In the genomic region with DNA sequence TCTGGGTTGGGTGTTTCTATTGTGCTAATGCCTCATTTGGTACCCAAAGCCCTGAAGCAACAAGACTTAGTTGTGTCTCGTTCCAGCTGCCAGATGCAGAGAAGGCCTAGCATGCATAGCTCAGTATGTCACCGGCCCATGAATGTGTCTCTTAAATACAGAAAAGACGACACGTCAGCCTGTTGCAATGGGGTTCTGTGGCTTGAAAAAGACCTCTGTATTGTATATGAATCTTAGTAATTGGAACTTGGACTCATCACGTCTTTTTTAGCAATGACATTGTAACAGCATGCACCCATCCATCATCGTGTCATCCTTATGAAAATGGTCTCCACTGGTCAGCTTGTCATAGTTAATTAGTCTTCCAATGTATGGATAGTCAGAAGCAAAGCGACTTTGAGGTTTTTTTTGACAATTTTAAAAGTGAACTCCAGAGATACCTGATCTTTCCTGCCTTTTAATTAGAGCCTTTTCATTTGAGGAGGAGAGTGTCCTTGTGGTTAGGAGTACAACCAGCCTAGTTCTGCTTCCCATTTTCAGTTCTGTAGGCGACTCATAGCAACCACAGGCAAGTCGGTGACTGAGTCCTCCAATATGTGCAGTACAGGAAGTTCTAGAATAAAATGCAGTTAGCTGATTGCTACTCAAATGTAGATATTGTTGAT, we compare ENCODE assay signal across 1 cellular context.
TF ChIP-seq lines count a peak whose summit lies in the region.

No MANE protein-coding gene starts in this region.

TF ChIP-seq in GM12878, 131 proteins besides CTCF, POLR2A, EP300 and RAD21 (continued from another document and continues in another):
- TF ChIP-seq, protein P1, sequence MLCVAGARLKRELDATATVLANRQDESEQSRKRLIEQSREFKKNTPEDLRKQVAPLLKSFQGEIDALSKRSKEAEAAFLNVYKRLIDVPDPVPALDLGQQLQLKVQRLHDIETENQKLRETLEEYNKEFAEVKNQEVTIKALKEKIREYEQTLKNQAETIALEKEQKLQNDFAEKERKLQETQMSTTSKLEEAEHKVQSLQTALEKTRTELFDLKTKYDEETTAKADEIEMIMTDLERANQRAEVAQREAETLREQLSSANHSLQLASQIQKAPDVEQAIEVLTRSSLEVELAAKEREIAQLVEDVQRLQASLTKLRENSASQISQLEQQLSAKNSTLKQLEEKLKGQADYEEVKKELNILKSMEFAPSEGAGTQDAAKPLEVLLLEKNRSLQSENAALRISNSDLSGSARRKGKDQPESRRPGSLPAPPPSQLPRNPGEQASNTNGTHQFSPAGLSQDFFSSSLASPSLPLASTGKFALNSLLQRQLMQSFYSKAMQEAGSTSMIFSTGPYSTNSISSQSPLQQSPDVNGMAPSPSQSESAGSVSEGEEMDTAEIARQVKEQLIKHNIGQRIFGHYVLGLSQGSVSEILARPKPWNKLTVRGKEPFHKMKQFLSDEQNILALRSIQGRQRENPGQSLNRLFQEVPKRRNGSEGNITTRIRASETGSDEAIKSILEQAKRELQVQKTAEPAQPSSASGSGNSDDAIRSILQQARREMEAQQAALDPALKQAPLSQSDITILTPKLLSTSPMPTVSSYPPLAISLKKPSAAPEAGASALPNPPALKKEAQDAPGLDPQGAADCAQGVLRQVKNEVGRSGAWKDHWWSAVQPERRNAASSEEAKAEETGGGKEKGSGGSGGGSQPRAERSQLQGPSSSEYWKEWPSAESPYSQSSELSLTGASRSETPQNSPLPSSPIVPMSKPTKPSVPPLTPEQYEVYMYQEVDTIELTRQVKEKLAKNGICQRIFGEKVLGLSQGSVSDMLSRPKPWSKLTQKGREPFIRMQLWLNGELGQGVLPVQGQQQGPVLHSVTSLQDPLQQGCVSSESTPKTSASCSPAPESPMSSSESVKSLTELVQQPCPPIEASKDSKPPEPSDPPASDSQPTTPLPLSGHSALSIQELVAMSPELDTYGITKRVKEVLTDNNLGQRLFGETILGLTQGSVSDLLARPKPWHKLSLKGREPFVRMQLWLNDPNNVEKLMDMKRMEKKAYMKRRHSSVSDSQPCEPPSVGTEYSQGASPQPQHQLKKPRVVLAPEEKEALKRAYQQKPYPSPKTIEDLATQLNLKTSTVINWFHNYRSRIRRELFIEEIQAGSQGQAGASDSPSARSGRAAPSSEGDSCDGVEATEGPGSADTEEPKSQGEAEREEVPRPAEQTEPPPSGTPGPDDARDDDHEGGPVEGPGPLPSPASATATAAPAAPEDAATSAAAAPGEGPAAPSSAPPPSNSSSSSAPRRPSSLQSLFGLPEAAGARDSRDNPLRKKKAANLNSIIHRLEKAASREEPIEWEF (IDR thresholded peaks at IDR 0.05; ENCODE audit: insufficient replicate concordance, low read depth, low read length), result no peak
- TF ChIP-seq TBL1XR1 (IDR thresholded peaks at IDR 0.05; ENCODE audit: low read depth, low read length) (no peak), HDGF (IDR thresholded peaks at IDR 0.05) (no peak), SIN3A (IDR thresholded peaks at IDR 0.05; ENCODE audit: low read depth, low read length) (no peak), CBFB (IDR thresholded peaks at IDR 0.05; ENCODE audit: low read depth) (peak; percentile 95), CHD2 (IDR thresholded peaks at IDR 0.05; ENCODE audit: borderline replicate concordance, low read depth, low read length) (no peak), ETV6 (conservative IDR thresholded peaks at IDR 0.05 in 1 of 2, IDR thresholded peaks at IDR 0.05 in 1 of 2; ENCODE audit: borderline replicate concordance in 1 of 2, low read depth in 1 of 2) (peak in 1 of 2 experiments; percentile 77; a peak in 2 of 4 replicates), TCF3 (IDR thresholded peaks at IDR 0.05; ENCODE audit: borderline replicate concordance, insufficient read depth, low read depth, low read length) (no peak), FOXM1 (IDR thresholded peaks at IDR 0.05; ENCODE audit: low read depth, low read length) (peak; percentile 89), BACH1 (IDR thresholded peaks at IDR 0.05; ENCODE audit: borderline replicate concordance) (no peak; the same call in 1 of the 2 replicates), MEF2A (IDR thresholded peaks at IDR 0.05; ENCODE audit: insufficient read depth, low read depth, low read length) (no peak), CEBPB (IDR thresholded peaks at IDR 0.05; ENCODE audit: borderline replicate concordance in 1 of 2, low read depth in 2 of 2, low read length in 2 of 2) (peak in 1 of 2 experiments; percentile 57; a peak in 1 of 4 replicates), RUNX3 (IDR thresholded peaks at IDR 0.05; ENCODE audit: low read length) (peak; percentile 99), ZNF384 (IDR thresholded peaks at IDR 0.05; ENCODE audit: borderline replicate concordance, low read depth, low read length) (no peak), ZNF217 (IDR thresholded peaks at IDR 0.05) (peak; percentile 75; the same call in 1 of the 2 replicates), BHLHE40 (IDR thresholded peaks at IDR 0.05; ENCODE audit: borderline replicate concordance in 1 of 2, low read depth in 2 of 2, low read length in 1 of 2) (peak in 1 of 2 experiments; percentile 56; a peak in 2 of 4 replicates), SREBF1 (IDR thresholded peaks at IDR 0.05; ENCODE audit: low read length) (no peak), YY1 (IDR thresholded peaks at IDR 0.05; ENCODE audit: low read depth, low read length) (0 out of 2 replicates have a peak, but pooled peaks have one; percentile 4), RCOR1 (conservative IDR thresholded peaks at IDR 0.05; ENCODE audit: low read depth, low read length) (no peak), TCF7 (IDR thresholded peaks at IDR 0.05; ENCODE audit: borderline replicate concordance) (no peak), RFX5 (IDR thresholded peaks at IDR 0.05; ENCODE audit: low read depth, low read length) (no peak), SMAD5 (IDR thresholded peaks at IDR 0.05; ENCODE audit: low read depth) (no peak), SUPT20H (IDR thresholded peaks at IDR 0.05; ENCODE audit: borderline replicate concordance, control insufficient read depth, low read depth, low read length) (no peak), PAX8 (IDR thresholded peaks at IDR 0.05) (no peak), ZNF622 (IDR thresholded peaks at IDR 0.05) (no peak), STAT3 (IDR thresholded peaks at IDR 0.05; ENCODE audit: low read depth, low read length) (no peak), ZZZ3 (IDR thresholded peaks at IDR 0.05; ENCODE audit: control insufficient read depth, insufficient read length, low read depth) (no peak), NFIC (IDR thresholded peaks at IDR 0.05; ENCODE audit: low read depth, low read length) (peak; percentile 95), SMC3 (IDR thresholded peaks at IDR 0.05; ENCODE audit: borderline replicate concordance, low read length) (no peak; the same call in 1 of the 2 replicates)
- TF ChIP-seq, protein P2, sequence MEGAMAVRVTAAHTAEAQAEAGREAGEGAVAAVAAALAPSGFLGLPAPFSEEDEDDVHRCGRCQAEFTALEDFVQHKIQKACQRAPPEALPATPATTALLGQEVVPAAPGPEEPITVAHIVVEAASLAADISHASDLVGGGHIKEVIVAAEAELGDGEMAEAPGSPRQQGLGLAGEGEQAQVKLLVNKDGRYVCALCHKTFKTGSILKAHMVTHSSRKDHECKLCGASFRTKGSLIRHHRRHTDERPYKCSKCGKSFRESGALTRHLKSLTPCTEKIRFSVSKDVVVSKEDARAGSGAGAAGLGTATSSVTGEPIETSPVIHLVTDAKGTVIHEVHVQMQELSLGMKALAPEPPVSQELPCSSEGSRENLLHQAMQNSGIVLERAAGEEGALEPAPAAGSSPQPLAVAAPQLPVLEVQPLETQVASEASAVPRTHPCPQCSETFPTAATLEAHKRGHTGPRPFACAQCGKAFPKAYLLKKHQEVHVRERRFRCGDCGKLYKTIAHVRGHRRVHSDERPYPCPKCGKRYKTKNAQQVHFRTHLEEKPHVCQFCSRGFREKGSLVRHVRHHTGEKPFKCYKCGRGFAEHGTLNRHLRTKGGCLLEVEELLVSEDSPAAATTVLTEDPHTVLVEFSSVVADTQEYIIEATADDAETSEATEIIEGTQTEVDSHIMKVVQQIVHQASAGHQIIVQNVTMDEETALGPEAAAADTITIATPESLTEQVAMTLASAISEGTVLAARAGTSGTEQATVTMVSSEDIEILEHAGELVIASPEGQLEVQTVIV (IDR thresholded peaks at IDR 0.05; ENCODE audit: borderline replicate concordance, partially characterized antibody), result no peak
- TF ChIP-seq, protein P3, sequence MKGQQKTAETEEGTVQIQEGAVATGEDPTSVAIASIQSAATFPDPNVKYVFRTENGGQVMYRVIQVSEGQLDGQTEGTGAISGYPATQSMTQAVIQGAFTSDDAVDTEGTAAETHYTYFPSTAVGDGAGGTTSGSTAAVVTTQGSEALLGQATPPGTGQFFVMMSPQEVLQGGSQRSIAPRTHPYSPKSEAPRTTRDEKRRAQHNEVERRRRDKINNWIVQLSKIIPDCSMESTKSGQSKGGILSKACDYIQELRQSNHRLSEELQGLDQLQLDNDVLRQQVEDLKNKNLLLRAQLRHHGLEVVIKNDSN (IDR thresholded peaks at IDR 0.05; ENCODE audit: borderline replicate concordance, extremely low read length, insufficient read depth, low read depth, low read length), result no peak
- TF ChIP-seq, protein P4, sequence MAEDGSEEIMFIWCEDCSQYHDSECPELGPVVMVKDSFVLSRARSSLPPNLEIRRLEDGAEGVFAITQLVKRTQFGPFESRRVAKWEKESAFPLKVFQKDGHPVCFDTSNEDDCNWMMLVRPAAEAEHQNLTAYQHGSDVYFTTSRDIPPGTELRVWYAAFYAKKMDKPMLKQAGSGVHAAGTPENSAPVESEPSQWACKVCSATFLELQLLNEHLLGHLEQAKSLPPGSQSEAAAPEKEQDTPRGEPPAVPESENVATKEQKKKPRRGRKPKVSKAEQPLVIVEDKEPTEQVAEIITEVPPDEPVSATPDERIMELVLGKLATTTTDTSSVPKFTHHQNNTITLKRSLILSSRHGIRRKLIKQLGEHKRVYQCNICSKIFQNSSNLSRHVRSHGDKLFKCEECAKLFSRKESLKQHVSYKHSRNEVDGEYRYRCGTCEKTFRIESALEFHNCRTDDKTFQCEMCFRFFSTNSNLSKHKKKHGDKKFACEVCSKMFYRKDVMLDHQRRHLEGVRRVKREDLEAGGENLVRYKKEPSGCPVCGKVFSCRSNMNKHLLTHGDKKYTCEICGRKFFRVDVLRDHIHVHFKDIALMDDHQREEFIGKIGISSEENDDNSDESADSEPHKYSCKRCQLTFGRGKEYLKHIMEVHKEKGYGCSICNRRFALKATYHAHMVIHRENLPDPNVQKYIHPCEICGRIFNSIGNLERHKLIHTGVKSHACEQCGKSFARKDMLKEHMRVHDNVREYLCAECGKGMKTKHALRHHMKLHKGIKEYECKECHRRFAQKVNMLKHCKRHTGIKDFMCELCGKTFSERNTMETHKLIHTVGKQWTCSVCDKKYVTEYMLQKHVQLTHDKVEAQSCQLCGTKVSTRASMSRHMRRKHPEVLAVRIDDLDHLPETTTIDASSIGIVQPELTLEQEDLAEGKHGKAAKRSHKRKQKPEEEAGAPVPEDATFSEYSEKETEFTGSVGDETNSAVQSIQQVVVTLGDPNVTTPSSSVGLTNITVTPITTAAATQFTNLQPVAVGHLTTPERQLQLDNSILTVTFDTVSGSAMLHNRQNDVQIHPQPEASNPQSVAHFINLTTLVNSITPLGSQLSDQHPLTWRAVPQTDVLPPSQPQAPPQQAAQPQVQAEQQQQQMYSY (CRISPR knock-in tag; IDR thresholded peaks at IDR 0.05), result no peak
- TF ChIP-seq, protein P5, sequence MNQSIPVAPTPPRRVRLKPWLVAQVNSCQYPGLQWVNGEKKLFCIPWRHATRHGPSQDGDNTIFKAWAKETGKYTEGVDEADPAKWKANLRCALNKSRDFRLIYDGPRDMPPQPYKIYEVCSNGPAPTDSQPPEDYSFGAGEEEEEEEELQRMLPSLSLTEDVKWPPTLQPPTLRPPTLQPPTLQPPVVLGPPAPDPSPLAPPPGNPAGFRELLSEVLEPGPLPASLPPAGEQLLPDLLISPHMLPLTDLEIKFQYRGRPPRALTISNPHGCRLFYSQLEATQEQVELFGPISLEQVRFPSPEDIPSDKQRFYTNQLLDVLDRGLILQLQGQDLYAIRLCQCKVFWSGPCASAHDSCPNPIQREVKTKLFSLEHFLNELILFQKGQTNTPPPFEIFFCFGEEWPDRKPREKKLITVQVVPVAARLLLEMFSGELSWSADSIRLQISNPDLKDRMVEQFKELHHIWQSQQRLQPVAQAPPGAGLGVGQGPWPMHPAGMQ (IDR thresholded peaks at IDR 0.05; ENCODE audit: borderline replicate concordance), result no peak
- TF ChIP-seq, protein P6, sequence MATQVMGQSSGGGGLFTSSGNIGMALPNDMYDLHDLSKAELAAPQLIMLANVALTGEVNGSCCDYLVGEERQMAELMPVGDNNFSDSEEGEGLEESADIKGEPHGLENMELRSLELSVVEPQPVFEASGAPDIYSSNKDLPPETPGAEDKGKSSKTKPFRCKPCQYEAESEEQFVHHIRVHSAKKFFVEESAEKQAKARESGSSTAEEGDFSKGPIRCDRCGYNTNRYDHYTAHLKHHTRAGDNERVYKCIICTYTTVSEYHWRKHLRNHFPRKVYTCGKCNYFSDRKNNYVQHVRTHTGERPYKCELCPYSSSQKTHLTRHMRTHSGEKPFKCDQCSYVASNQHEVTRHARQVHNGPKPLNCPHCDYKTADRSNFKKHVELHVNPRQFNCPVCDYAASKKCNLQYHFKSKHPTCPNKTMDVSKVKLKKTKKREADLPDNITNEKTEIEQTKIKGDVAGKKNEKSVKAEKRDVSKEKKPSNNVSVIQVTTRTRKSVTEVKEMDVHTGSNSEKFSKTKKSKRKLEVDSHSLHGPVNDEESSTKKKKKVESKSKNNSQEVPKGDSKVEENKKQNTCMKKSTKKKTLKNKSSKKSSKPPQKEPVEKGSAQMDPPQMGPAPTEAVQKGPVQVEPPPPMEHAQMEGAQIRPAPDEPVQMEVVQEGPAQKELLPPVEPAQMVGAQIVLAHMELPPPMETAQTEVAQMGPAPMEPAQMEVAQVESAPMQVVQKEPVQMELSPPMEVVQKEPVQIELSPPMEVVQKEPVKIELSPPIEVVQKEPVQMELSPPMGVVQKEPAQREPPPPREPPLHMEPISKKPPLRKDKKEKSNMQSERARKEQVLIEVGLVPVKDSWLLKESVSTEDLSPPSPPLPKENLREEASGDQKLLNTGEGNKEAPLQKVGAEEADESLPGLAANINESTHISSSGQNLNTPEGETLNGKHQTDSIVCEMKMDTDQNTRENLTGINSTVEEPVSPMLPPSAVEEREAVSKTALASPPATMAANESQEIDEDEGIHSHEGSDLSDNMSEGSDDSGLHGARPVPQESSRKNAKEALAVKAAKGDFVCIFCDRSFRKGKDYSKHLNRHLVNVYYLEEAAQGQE (IDR thresholded peaks at IDR 0.05; ENCODE audit: low read depth, low read length), result no peak
- TF ChIP-seq, protein P7, sequence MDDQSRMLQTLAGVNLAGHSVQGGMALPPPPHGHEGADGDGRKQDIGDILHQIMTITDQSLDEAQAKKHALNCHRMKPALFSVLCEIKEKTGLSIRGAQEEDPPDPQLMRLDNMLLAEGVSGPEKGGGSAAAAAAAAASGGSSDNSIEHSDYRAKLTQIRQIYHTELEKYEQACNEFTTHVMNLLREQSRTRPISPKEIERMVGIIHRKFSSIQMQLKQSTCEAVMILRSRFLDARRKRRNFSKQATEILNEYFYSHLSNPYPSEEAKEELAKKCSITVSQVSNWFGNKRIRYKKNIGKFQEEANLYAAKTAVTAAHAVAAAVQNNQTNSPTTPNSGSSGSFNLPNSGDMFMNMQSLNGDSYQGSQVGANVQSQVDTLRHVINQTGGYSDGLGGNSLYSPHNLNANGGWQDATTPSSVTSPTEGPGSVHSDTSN (IDR thresholded peaks at IDR 0.05; ENCODE audit: insufficient replicate concordance, low read depth, low read length), result peak; percentile 82
